Comparison of ENCODE assay signal across 8 cellular contexts in genomic region chr6:30884521-30885480, GRCh38. TPM values are rescaled to one million over a fixed set of nuclear protein-coding genes. Genes with fewer than 3 reads are reported as not detected.
A peak's percentile ranks its signal among the peaks of the same experiment; 100 is the strongest.
DNase-seq lines count a peak whose midpoint lies in the region; ATAC-seq, FAIRE-seq and TF ChIP-seq lines count a peak whose summit lies in the region.

No MANE protein-coding gene starts in this region.

- H3K9ac ChIP-seq in SK-N-SH (peak overlapping the region; percentile 71), mammary epithelial cell (ENCODE audit: insufficient read depth, low read length) (peak overlapping the region; percentile 94), keratinocyte (ENCODE audit: control insufficient read depth, extremely low read depth, insufficient read depth, low read length) (peak overlapping the region; percentile 99)

- peaks cover 8% of the 10 kb centered on the region for H3K9me1 ChIP-seq in keratinocyte (ENCODE audit: control insufficient read depth, extremely low read depth, insufficient read depth, low read length)

- no peak for TF ChIP-seq EP300 in SK-N-SH (IDR thresholded peaks at IDR 0.05; ENCODE audit: borderline replicate concordance in 1 of 2, low read depth in 1 of 2, low read length in 1 of 2)

- WGBS in SK-N-SH (ENCODE audit: low lambda C conversion rate), result 20% methylated on average over 11 of the region's 59 CpGs
- WGBS in mammary epithelial cell (ENCODE audit: low coverage, missing lambda C conversion rate), result 2% methylated on average over 8 of the region's 59 CpGs

- TF ChIP-seq CTCF in SK-N-SH (IDR thresholded peaks at IDR 0.05) (no peak), mammary epithelial cell (conservative IDR thresholded peaks at IDR 0.05 in 1 of 2, IDR thresholded peaks at IDR 0.05 in 1 of 2; ENCODE audit: extremely low read depth in 1 of 2, insufficient read depth in 1 of 2, low read depth in 1 of 2, low read length in 2 of 2) (peak in 1 of 2 donors; percentile 5), keratinocyte (optimal IDR thresholded peaks at IDR 0.05 in 1 of 3, IDR thresholded peaks at IDR 0.05 in 1 of 3, conservative IDR thresholded peaks at IDR 0.05 in 1 of 3; ENCODE audit: extremely low read depth in 1 of 3, insufficient read depth in 2 of 3, low read length in 3 of 3) (no peak)

- no peak overlapping the region; the same call in 1 of the 2 replicates for H2AFZ ChIP-seq in SK-N-SH (ENCODE audit: low read depth)
- H2AFZ ChIP-seq in mammary epithelial cell (ENCODE audit: low read depth, low read length), result no peak overlapping the region
- H2AFZ ChIP-seq in keratinocyte (ENCODE audit: control insufficient read depth, low read length), result no peak overlapping the region

- peak overlapping the region; percentile 51 to 83; a peak in 3 of 4 replicates for H3K27ac ChIP-seq in SK-N-SH (ENCODE audit: low read depth in 2 of 2, low read length in 1 of 2)
- H3K27ac ChIP-seq in mammary epithelial cell (ENCODE audit: insufficient read depth, low read depth, low read length), result peak overlapping the region; percentile 95
- H3K27ac ChIP-seq in keratinocyte (ENCODE audit: control insufficient read depth, insufficient read depth, low read length), result peak overlapping the region; percentile 98
- H3K27ac ChIP-seq in skin epidermis, result peak overlapping the region; percentile 38 to 98 (median 90)

- dilution Hi-C loops in mammary epithelial cell (cut with HindIII; ENCODE audit: low sequenced_read_pairs), result no loop called here
- dilution Hi-C loops in keratinocyte (cut with MboI; ENCODE audit: extremely low pct_ligation_motif_present, low sequenced_read_pairs), result no loop called here

- H3K27me3 ChIP-seq in SK-N-SH (ENCODE audit: insufficient read depth) (no peaks in the 10 kb centered on the region), mammary epithelial cell (ENCODE audit: insufficient read depth, low read length) (no peaks in the 10 kb centered on the region), keratinocyte (ENCODE audit: control insufficient read depth, extremely low read depth, insufficient read depth, low read length) (no peaks in the 10 kb centered on the region)

- H3K4me1 ChIP-seq in SK-N-SH (ENCODE audit: control insufficient read depth in 1 of 2, insufficient read depth in 2 of 2, low read depth in 1 of 2, low read length in 1 of 2) (peaks cover 20 to 31% of the 10 kb centered on the region in 2 experiments; a peak in 3 of 4 replicates), mammary epithelial cell (ENCODE audit: insufficient read depth, low read length) (peaks cover 67% of the 10 kb centered on the region), keratinocyte (ENCODE audit: control insufficient read depth, extremely low read depth, insufficient read depth, low read length) (peaks cover 60% of the 10 kb centered on the region)

- H3K9me3 ChIP-seq in SK-N-SH (no peaks in the 10 kb centered on the region), mammary epithelial cell (replicated peaks; ENCODE audit: insufficient read depth, low read length) (no peaks in the 10 kb centered on the region), keratinocyte (ENCODE audit: control insufficient read depth, low read depth, low read length) (no peaks in the 10 kb centered on the region)

- in situ Hi-C loops in mammary epithelial cell (cut with MboI; ENCODE audit: low sequenced_read_pairs in 2 of 2), result no loop called here

- peak; percentile 58 for DNase-seq in AG20443 (ENCODE audit: low spot score)
- DNase-seq in SK-N-SH, result peak; percentile 77
- DNase-seq in mammary epithelial cell, result peak; percentile 78
- DNase-seq in keratinocyte (ENCODE audit: low read depth, low spot score), result no peak
- no peak for DNase-seq in HEK293T (ENCODE audit: extremely low spot score)

- H3K36me3 ChIP-seq in SK-N-SH (replicated peaks in 1 of 2; ENCODE audit: control insufficient read depth in 1 of 2, insufficient read depth in 2 of 2, low read length in 1 of 2), result peaks cover 0 to 7% of the 10 kb centered on the region in 2 experiments
- peaks cover 5% of the 10 kb centered on the region for H3K36me3 ChIP-seq in mammary epithelial cell (ENCODE audit: insufficient read depth, low read length)
- peaks cover 14 to 19% of the 10 kb centered on the region in 2 experiments for H3K36me3 ChIP-seq in keratinocyte (ENCODE audit: control insufficient read depth in 2 of 2, extremely low read depth in 1 of 2, insufficient read depth in 2 of 2, low read length in 2 of 2)

- H3F3A ChIP-seq in SK-N-SH (replicated peaks; ENCODE audit: insufficient read depth), result peaks cover 16% of the 10 kb centered on the region

- FAIRE-seq in keratinocyte (lab: Jason Lieb, UNC), result no peak

- no TSS peak for BruUV-seq in mammary epithelial cell (replicated peaks; lab: Mats Ljungman, UMichigan)

- POLR2A ChIA-PET in SK-N-SH (lab: Yijun Ruan, JAX), result interaction anchor here (0.6 to 2.0 kb wide), 4 partner anchors 23 to 270 kb away, joined by 3 to 7 read pairs (median 4); partner anchors contain the start of genes MDC1 and VARS2
- POLR2A ChIA-PET in HEK293T (lab: Yijun Ruan, JAX), result interaction anchor here (0.7 to 2.1 kb wide), 8 partner anchors 12 to 71 kb away, joined by 3 to 10 read pairs (median 4); partner anchors contain the start of genes GTF2H4 and VARS2

- H3K79me2 ChIP-seq in SK-N-SH (ENCODE audit: insufficient read depth) (peaks cover 51% of the 10 kb centered on the region), mammary epithelial cell (ENCODE audit: insufficient read depth, low read length) (peaks cover 63% of the 10 kb centered on the region), keratinocyte (ENCODE audit: control insufficient read depth, insufficient read depth, low read length) (peaks cover 60% of the 10 kb centered on the region)

- CTCF ChIA-PET in SK-N-SH (lab: Yijun Ruan, JAX), result interaction anchor here (0.6 to 4.8 kb wide), 8 partner anchors 30 to 482 kb away, joined by 3 to 29 read pairs (median 4); partner anchors contain the start of gene VARS2
- CTCF ChIA-PET in mammary epithelial cell (lab: Charles Lee; ENCODE audit: low non-redundant PET), result no interaction called here
- CTCF ChIA-PET in HEK293T (lab: Yijun Ruan, JAX), result interaction anchor here (0.9 to 1.6 kb wide), 4 partner anchors 55 to 212 kb away, joined by 3 to 5 read pairs (median 4); partner anchors contain the start of gene DHX16

- peak overlapping the region; percentile 99 for H3K4me2 ChIP-seq in SK-N-SH
- peak overlapping the region; percentile 92 for H3K4me2 ChIP-seq in mammary epithelial cell (ENCODE audit: insufficient read depth, low read depth, low read length)
- H3K4me2 ChIP-seq in keratinocyte (ENCODE audit: control insufficient read depth, extremely low read depth, insufficient read depth, low read depth, low read length), result peak overlapping the region; percentile 86

- peak overlapping the region; percentile 62 to 69 for H3K4me3 ChIP-seq in SK-N-SH (ENCODE audit: low read depth in 2 of 2, low read length in 1 of 2)
- peak overlapping the region; percentile 33 to 76 (median 60) for H3K4me3 ChIP-seq in mammary epithelial cell (replicated peaks in 1 of 3; ENCODE audit: insufficient read depth in 1 of 3, low read depth in 2 of 3, low read length in 3 of 3)
- H3K4me3 ChIP-seq in keratinocyte (ENCODE audit: control insufficient read depth in 2 of 3, extremely low read depth in 1 of 3, insufficient read depth in 2 of 3, low read depth in 1 of 3, low read length in 3 of 3), result peak overlapping the region; percentile 72 to 87 (median 84)
- H3K4me3 ChIP-seq in skin epidermis, result peak overlapping the region; percentile 55 to 94 (median 68)

- no peak for TF ChIP-seq RAD21 in SK-N-SH (IDR thresholded peaks at IDR 0.05; ENCODE audit: low read length)

- H4K20me1 ChIP-seq in SK-N-SH (ENCODE audit: insufficient read depth), result no peaks in the 10 kb centered on the region
- no peaks in the 10 kb centered on the region for H4K20me1 ChIP-seq in mammary epithelial cell (ENCODE audit: insufficient read depth, low read length)
- peaks cover 19% of the 10 kb centered on the region for H4K20me1 ChIP-seq in keratinocyte (ENCODE audit: control insufficient read depth, extremely low read depth, insufficient read depth, low read length)

- ATAC-seq in GM21723 (IDR thresholded peaks at IDR 0.05; ENCODE audit: unreplicated experiment) (peak; percentile 34), HG02759 (IDR thresholded peaks at IDR 0.05; ENCODE audit: unreplicated experiment) (no peak)

- no peaks in the 10 kb centered on the region for H3K9me2 ChIP-seq in SK-N-SH

- intact Hi-C loops in mammary epithelial cell (cut with micrococcal nuclease), result loop anchor here (1.0 to 5.0 kb wide), 4 partner anchors 24 to 268 kb away; partner anchors contain the start of genes GTF2H4, MRPS18B, PPP1R10 and VARS2

RNA-seq across cellular contexts. Expression of gene DDR1, which starts 0.5 kb away (rescaled TPM):
- 40.2 and 52.8 TPM in 2 replicates for polyA plus RNA-seq in SK-N-SH (2012; rRNA removed)
- polyA plus RNA-seq in SK-N-SH (2012; cell fraction: cytosol; rRNA removed), result 32.1 and 42.6 TPM in 2 replicates
- polyA plus RNA-seq in SK-N-SH (2012; cell fraction: nucleus; rRNA removed), result 82.7 and 101 TPM in 2 replicates
- total RNA-seq in mammary epithelial cell, result 100 to 1,000 TPM; 192 to 315 TPM
- polyA plus RNA-seq in mammary epithelial cell, result 130 TPM
- polyA minus RNA-seq in mammary epithelial cell, result 239 TPM
- 104 to 178 TPM (median 152 TPM) in 3 replicates for polyA plus RNA-seq in keratinocyte
- 28.2 TPM for polyA plus RNA-seq in keratinocyte (2011; ENCODE audit: low read depth)
- 52.6 and 78.8 TPM in 2 replicates for polyA plus RNA-seq in keratinocyte (2011; cell fraction: cytosol; rRNA removed)
- 361 and 438 TPM in 2 replicates for polyA plus RNA-seq in keratinocyte (2011; cell fraction: nucleus; rRNA removed)
- polyA plus RNA-seq in keratinocyte (2012; ENCODE audit: low replicate concordance), result 113 and 227 TPM in 2 replicates
- polyA minus RNA-seq in keratinocyte, result 175 to 367 TPM (median 287 TPM) in 3 replicates
- 399 TPM for polyA minus RNA-seq in keratinocyte (2011; cell fraction: cytosol; rRNA and poly(A)+ RNA removed)
- 550 and 554 TPM in 2 replicates for polyA minus RNA-seq in keratinocyte (2011; cell fraction: nucleus; rRNA and poly(A)+ RNA removed)

RNA-seq across cellular contexts. Expression of gene GTF2H4, which starts 23.2 kb away (rescaled TPM):
- 30.7 and 34.9 TPM in 2 replicates for polyA plus RNA-seq in SK-N-SH (2012; rRNA removed)
- 17.5 and 22.3 TPM in 2 replicates for polyA plus RNA-seq in SK-N-SH (2012; cell fraction: cytosol; rRNA removed)
- polyA plus RNA-seq in SK-N-SH (2012; cell fraction: nucleus; rRNA removed), result 116 and 138 TPM in 2 replicates
- 10 to 100 TPM; 17.0 to 41.1 TPM for total RNA-seq in mammary epithelial cell
- 28.8 TPM for polyA plus RNA-seq in mammary epithelial cell
- 22.1 TPM for polyA minus RNA-seq in mammary epithelial cell
- polyA plus RNA-seq in keratinocyte, result 34.2 to 44.0 TPM (median 38.7 TPM) in 3 replicates
- 7.2 TPM for polyA plus RNA-seq in keratinocyte (2011; ENCODE audit: low read depth)
- 24.4 and 25.0 TPM in 2 replicates for polyA plus RNA-seq in keratinocyte (2011; cell fraction: cytosol; rRNA removed)
- polyA plus RNA-seq in keratinocyte (2011; cell fraction: nucleus; rRNA removed), result 68.9 and 72.9 TPM in 2 replicates
- 21.9 and 32.3 TPM in 2 replicates for polyA plus RNA-seq in keratinocyte (2012; ENCODE audit: low replicate concordance)
- polyA minus RNA-seq in keratinocyte, result 18.1 to 28.5 TPM (median 19.3 TPM) in 3 replicates
- polyA minus RNA-seq in keratinocyte (2011; cell fraction: cytosol; rRNA and poly(A)+ RNA removed), result 21.5 TPM
- 22.3 and 29.5 TPM in 2 replicates for polyA minus RNA-seq in keratinocyte (2011; cell fraction: nucleus; rRNA and poly(A)+ RNA removed)

RNA-seq across cellular contexts. Expression of gene VARS2, which starts 29.2 kb away (rescaled TPM):
- polyA plus RNA-seq in SK-N-SH (2012; rRNA removed) (31.2 TPM in 2 replicates), mammary epithelial cell (23.6 TPM), keratinocyte (12.8 to 14.3 TPM (median 13.8 TPM) in 3 replicates)
- 10.5 and 13.7 TPM in 2 replicates for polyA plus RNA-seq in SK-N-SH (2012; cell fraction: cytosol; rRNA removed)
- polyA plus RNA-seq in SK-N-SH (2012; cell fraction: nucleus; rRNA removed), result 139 and 142 TPM in 2 replicates
- total RNA-seq in mammary epithelial cell, result 10 to 100 TPM; 17.7 to 25.7 TPM
- polyA minus RNA-seq in mammary epithelial cell (24.7 TPM), keratinocyte (17.2 to 22.0 TPM (median 20.2 TPM) in 3 replicates)
- polyA plus RNA-seq in keratinocyte (2011; ENCODE audit: low read depth), result 5.3 TPM
- polyA plus RNA-seq in keratinocyte (2011; cell fraction: cytosol; rRNA removed), result 5.0 and 7.4 TPM in 2 replicates
- polyA plus RNA-seq in keratinocyte (2011; cell fraction: nucleus; rRNA removed), result 32.6 and 37.0 TPM in 2 replicates
- 15.4 and 19.5 TPM in 2 replicates for polyA plus RNA-seq in keratinocyte (2012; ENCODE audit: low replicate concordance)
- 17.5 TPM for polyA minus RNA-seq in keratinocyte (2011; cell fraction: cytosol; rRNA and poly(A)+ RNA removed)
- 18.7 and 24.1 TPM in 2 replicates for polyA minus RNA-seq in keratinocyte (2011; cell fraction: nucleus; rRNA and poly(A)+ RNA removed)

RNA-seq across cellular contexts. Expression of gene SFTA2, which starts 47.2 kb away (rescaled TPM):
- polyA plus RNA-seq in SK-N-SH (2012; rRNA removed) (not detected in 2 replicates), mammary epithelial cell (not detected), keratinocyte (not detected in 3 replicates)
- not detected in 2 replicates for polyA plus RNA-seq in SK-N-SH (2012; cell fraction: cytosol; rRNA removed)
- polyA plus RNA-seq in SK-N-SH (2012; cell fraction: nucleus; rRNA removed), result 0.09 TPM in 1 of 2 replicates, not detected in the other
- total RNA-seq in mammary epithelial cell, result not detected
- polyA minus RNA-seq in mammary epithelial cell (not detected), keratinocyte (0.43 TPM in 1 of 3 replicates, not detected in the others)
- not detected for polyA plus RNA-seq in keratinocyte (2011; ENCODE audit: low read depth)
- polyA plus RNA-seq in keratinocyte (2011; cell fraction: cytosol; rRNA removed), result not detected in 2 replicates
- not detected in 2 replicates for polyA plus RNA-seq in keratinocyte (2011; cell fraction: nucleus; rRNA removed)
- polyA plus RNA-seq in keratinocyte (2012; ENCODE audit: low replicate concordance), result 0.54 TPM in 1 of 2 replicates, not detected in the other
- polyA minus RNA-seq in keratinocyte (2011; cell fraction: cytosol; rRNA and poly(A)+ RNA removed), result not detected
- not detected in 2 replicates for polyA minus RNA-seq in keratinocyte (2011; cell fraction: nucleus; rRNA and poly(A)+ RNA removed)

RNA-seq across cellular contexts. Expression of gene MUCL3, which starts 56.0 kb away (rescaled TPM):
- polyA plus RNA-seq in SK-N-SH (2012; rRNA removed) (not detected in 2 replicates), mammary epithelial cell (0.03 TPM), keratinocyte (0.05 TPM in 1 of 3 replicates, not detected in the others)
- polyA plus RNA-seq in SK-N-SH (2012; cell fraction: cytosol; rRNA removed), result 0.01 TPM in 2 replicates
- not detected in 2 replicates for polyA plus RNA-seq in SK-N-SH (2012; cell fraction: nucleus; rRNA removed)
- total RNA-seq in mammary epithelial cell, result not detected
- polyA minus RNA-seq in mammary epithelial cell (not detected), keratinocyte (not detected in 3 replicates)
- 0.71 TPM for polyA plus RNA-seq in keratinocyte (2011; ENCODE audit: low read depth)
- 0.03 and 0.04 TPM in 2 replicates for polyA plus RNA-seq in keratinocyte (2011; cell fraction: cytosol; rRNA removed)
- polyA plus RNA-seq in keratinocyte (2011; cell fraction: nucleus; rRNA removed), result 0.06 and 0.11 TPM in 2 replicates
- 0.58 TPM in 1 of 2 replicates, not detected in the other for polyA plus RNA-seq in keratinocyte (2012; ENCODE audit: low replicate concordance)
- not detected for polyA minus RNA-seq in keratinocyte (2011; cell fraction: cytosol; rRNA and poly(A)+ RNA removed)
- polyA minus RNA-seq in keratinocyte (2011; cell fraction: nucleus; rRNA and poly(A)+ RNA removed), result not detected in 2 replicates

Comparison
In these comparisons a context has a peak if more than half of its experiments do, and no peak if none do; other contexts are left out.
1. DNase-seq: peak in AG20443 (single experiment), SK-N-SH (single experiment) and mammary epithelial cell (single experiment); none in keratinocyte (single experiment) and HEK293T (single experiment).
2. Peak in every context shown above with its lines, with median percentiles within 50 percentile points of each other: H3K27ac ChIP-seq, H3K4me2 ChIP-seq, H3K4me3 ChIP-seq and H3K9ac ChIP-seq.